In the genomic region with DNA sequence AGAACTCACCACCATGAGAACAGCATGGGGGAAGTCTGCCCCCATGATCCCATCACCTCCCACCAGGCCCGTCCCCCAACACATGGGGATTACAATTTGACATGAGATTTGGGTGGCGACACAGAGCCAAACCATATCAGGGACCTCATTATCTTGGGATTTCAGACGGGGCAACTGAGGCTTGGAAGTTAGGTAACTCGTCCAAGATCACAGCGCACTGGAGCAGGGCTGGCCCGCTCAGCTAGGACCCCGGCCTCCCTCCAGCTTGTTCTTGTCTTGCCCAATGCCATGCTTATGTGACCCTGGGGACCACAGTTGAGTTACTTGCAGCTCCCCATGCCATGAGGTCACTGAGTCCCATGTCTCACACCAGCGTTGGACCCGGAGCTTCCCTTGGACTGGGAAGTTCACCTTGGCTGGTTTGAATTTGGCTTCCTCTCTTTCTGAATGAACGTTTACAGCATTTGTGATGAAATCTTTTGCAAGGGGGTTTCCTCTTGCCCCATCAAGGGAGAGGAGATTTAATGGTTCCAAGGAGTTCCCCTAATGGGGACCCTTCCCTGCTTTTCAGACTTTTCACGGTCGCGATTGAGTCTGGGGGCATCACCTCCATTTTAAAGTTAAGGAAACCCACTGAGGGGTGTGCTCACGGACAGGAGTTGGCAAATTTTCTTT, we compare ENCODE assay signal across 18 cellular contexts. TPM values are rescaled to one million over a fixed set of nuclear protein-coding genes. Genes with fewer than 3 reads are reported as not detected.
"Had no signal": no experiment of that assay in that cellular context is flagged by ENCODE, and none has a peak within 500 bp of the region (broad histone marks: within the 10 kb centered on the region; RNA-seq: fewer than 3 reads in every experiment).

No MANE protein-coding gene starts in this region.

- DNase-seq: activated naive CD4-positive, alpha-beta T cell treated with Interleukin-2 at 50 U/mL for 16 hours; activated T-cell treated with anti-CD3 and anti-CD28 coated beads for 4 hours; anterior cingulate cortex; dermis blood vessel endothelial cell; effector memory CD8-positive, alpha-beta T cell; foreskin keratinocyte; naive thymus-derived CD4-positive, alpha-beta T cell; stimulated activated CD4-positive, alpha-beta T cell treated with anti-CD3 and anti-CD28 coated beads, Interleukin-1b, Interleukin-23, amount 100 ng/mL, for 48 hours; stomach; T-helper 1 cell; T1000; testis; upper lobe of left lung had no signal

- ATAC-seq: activated CD4-positive, CD25-positive, alpha-beta regulatory T cell treated with anti-CD3 and anti-CD28 coated beads, Interleukin-2, amount 50 U/mL, for 24 hours; activated T-helper 17 cell treated with anti-CD3 and anti-CD28 coated beads, Interleukin-2, amount 50 U/mL, for 72 hours; effector memory CD8-positive, alpha-beta T cell; foreskin keratinocyte; naive thymus-derived CD4-positive, alpha-beta T cell; sciatic nerve had no signal

- H3K4me3 ChIP-seq: breast epithelium, stomach, testis, upper lobe of left lung had no signal

- H3K36me3 ChIP-seq: breast epithelium had no signal

- H3K4me1 ChIP-seq: breast epithelium, foreskin keratinocyte, stomach, testis, upper lobe of left lung had no signal

- H3K27ac ChIP-seq: breast epithelium, foreskin keratinocyte, stomach, testis, upper lobe of left lung had no signal

- H3K9me3 ChIP-seq: breast epithelium, stomach, testis, upper lobe of left lung had no signal

- H3K27me3 ChIP-seq: breast epithelium, stomach, testis, upper lobe of left lung had no signal

RNA-seq across cellular contexts. Expression of a gene that starts 18.2 kb away (rescaled TPM):
- total RNA-seq: activated T-helper 17 cell treated with anti-CD3 and anti-CD28 coated beads, Interleukin-2, amount 50 U/mL, for 72 hours; foreskin keratinocyte; mononuclear cell; naive thymus-derived CD4-positive, alpha-beta T cell had no signal
- polyA plus RNA-seq: foreskin keratinocyte; naive thymus-derived CD4-positive, alpha-beta T cell had no signal
